In the genomic region with DNA sequence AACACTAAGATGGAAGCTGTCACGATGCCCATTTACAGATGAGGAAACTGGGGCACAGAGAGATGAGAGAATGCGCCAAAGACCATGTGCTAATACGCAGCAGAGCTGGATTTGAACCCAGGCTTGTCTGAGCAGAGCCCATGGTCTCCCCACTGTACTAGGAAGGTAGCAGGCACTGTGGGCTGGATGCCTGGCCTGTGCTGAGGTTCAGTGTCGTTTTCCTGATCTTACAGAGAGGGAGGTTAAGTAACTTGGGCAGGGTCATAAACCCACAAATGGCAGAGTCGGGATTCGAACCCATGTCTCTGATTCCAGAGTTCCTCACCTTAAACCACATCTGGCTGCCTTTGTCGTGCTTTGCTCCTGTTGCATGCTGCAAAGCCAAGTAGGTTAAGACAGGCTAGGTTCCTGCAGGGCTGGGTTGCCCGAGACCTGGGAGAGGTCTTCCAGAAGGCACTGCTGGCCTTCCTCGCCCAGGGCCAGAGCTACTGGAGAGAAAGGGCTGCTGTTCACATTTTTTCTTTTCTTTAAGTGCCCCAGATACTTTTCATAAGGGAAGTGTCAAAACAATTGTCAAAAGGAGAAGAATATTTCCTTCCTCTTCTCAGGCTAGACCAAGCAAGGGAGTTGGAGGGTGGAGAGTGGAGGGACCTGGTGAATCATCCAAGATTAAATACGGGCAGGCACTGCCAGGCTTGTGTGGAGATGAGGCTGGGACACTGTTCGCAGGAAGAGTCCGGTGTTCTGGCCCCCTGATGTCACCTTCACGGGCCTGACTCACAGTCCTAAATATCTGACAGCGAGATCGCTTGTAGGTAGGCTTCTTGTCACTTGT, we compare ENCODE assay signal across 8 cellular contexts. TPM values are rescaled to one million over a fixed set of nuclear protein-coding genes. Genes with fewer than 3 reads are reported as not detected.
DNase-seq lines count a peak whose midpoint lies in the region; ATAC-seq and TF ChIP-seq lines count a peak whose summit lies in the region.

No MANE protein-coding gene starts in this region.

- H3K9ac ChIP-seq in fibroblast of lung (ENCODE audit: insufficient read depth, low read length), result no peak overlapping the region

- 0 out of 2 replicates have a peak overlapping the region, but pooled peaks have one; percentile 0 for H3K27ac ChIP-seq in SJCRH30
- peak overlapping the region; percentile 81 for H3K27ac ChIP-seq in fibroblast of lung (ENCODE audit: insufficient read depth, low read length)

- no peak for ATAC-seq in HG03196 (IDR thresholded peaks at IDR 0.05; ENCODE audit: unreplicated experiment)
- no peak for ATAC-seq in HG03159 (IDR thresholded peaks at IDR 0.05; ENCODE audit: unreplicated experiment)

- no peak overlapping the region for H2AFZ ChIP-seq in fibroblast of lung (ENCODE audit: low read length)

- H3K27me3 ChIP-seq in SJCRH30 (no peaks in the 10 kb centered on the region), fibroblast of lung (ENCODE audit: control insufficient read depth, insufficient read depth, low read length) (no peaks in the 10 kb centered on the region)

- no peaks in the 10 kb centered on the region for H3K36me3 ChIP-seq in SJCRH30
- peaks cover 8% of the 10 kb centered on the region for H3K36me3 ChIP-seq in fibroblast of lung (ENCODE audit: control insufficient read depth, insufficient read depth, low read length)

- peak overlapping the region; percentile 94 for H3K4me3 Mint-ChIP-seq in osteocyte (ENCODE audit: unreplicated experiment)

- H3K4me1 Mint-ChIP-seq in osteocyte (ENCODE audit: unreplicated experiment), result peaks cover 82% of the 10 kb centered on the region

- H3K4me3 ChIP-seq in SJCRH30 (no peak overlapping the region), fibroblast of lung (replicated peaks in 1 of 4; ENCODE audit: control extremely low read depth in 1 of 4, insufficient read depth in 1 of 4, low read depth in 3 of 4, low read length in 4 of 4) (peak overlapping the region; percentile 12 to 96 (median 28))

- DNase-seq in SJCRH30 (peak in 1 of 2 experiments; percentile 39), fibroblast of lung (ENCODE audit: low read depth in 2 of 2) (peak; percentile 63 to 83), osteocyte (ENCODE audit: extremely low spot score, unreplicated experiment) (no peak), NCI-H1048 (lab: John Stamatoyannopoulos, UW) (no peak), COLO829 (ENCODE audit: low spot score) (no peak)

- H3K79me2 ChIP-seq in fibroblast of lung (ENCODE audit: control insufficient read depth, insufficient read depth, low read length), result peaks cover 77% of the 10 kb centered on the region

- no peak for TF ChIP-seq CTCF in fibroblast of lung (conservative IDR thresholded peaks at IDR 0.05 in 1 of 2, IDR thresholded peaks at IDR 0.05 in 1 of 2; ENCODE audit: low read depth in 1 of 2, low read length in 2 of 2)
- TF ChIP-seq CTCF in osteocyte (IDR thresholded peaks at IDR 0.05), result no peak

- TF ChIP-seq POLR2A in GM15510 (IDR thresholded peaks at IDR 0.05; ENCODE audit: borderline replicate concordance, extremely low read depth, insufficient read length), result peak; percentile 1

- H3K27ac Mint-ChIP-seq in osteocyte (ENCODE audit: unreplicated experiment), result peak overlapping the region; percentile 99

- H4K20me1 ChIP-seq in fibroblast of lung (ENCODE audit: control insufficient read depth, extremely low read depth, insufficient read depth, low read length), result no peaks in the 10 kb centered on the region

- peak overlapping the region; percentile 80 for H3K4me2 ChIP-seq in fibroblast of lung (ENCODE audit: extremely low read depth, insufficient read depth, low read length)

- no peaks in the 10 kb centered on the region for H3K9me3 Mint-ChIP-seq in osteocyte (ENCODE audit: unreplicated experiment)

- no peaks in the 10 kb centered on the region for H3K27me3 Mint-ChIP-seq in osteocyte (ENCODE audit: unreplicated experiment)

- peaks cover 13% of the 10 kb centered on the region for H3K36me3 Mint-ChIP-seq in osteocyte (ENCODE audit: unreplicated experiment)

- H3K4me1 ChIP-seq in SJCRH30, result peaks cover 48% of the 10 kb centered on the region
- peaks cover 36% of the 10 kb centered on the region for H3K4me1 ChIP-seq in fibroblast of lung (ENCODE audit: control insufficient read depth, extremely low read depth, insufficient read depth, low read length)

- no peaks in the 10 kb centered on the region for H3K9me3 ChIP-seq in SJCRH30 (replicated peaks)
- no peaks in the 10 kb centered on the region for H3K9me3 ChIP-seq in fibroblast of lung (ENCODE audit: control insufficient read depth, insufficient read depth, low read depth, low read length)

RNA-seq across cellular contexts. Expression of a gene that starts 3.2 kb away (rescaled TPM):
- 26.1 and 28.4 TPM in 2 replicates for total RNA-seq in SJCRH30 (2014; rRNA removed; shearing (Covaris generic))
- total RNA-seq in fibroblast of lung (64.5 and 71.2 TPM in 2 replicates), osteocyte (111 and 115 TPM in 2 replicates)
- 71.4 and 102 TPM in 2 replicates for polyA plus RNA-seq in fibroblast of lung
- polyA plus RNA-seq in fibroblast of lung (2012), result 55.8 and 75.3 TPM in 2 replicates
- 119 and 153 TPM in 2 replicates for polyA minus RNA-seq in fibroblast of lung (ENCODE audit: low replicate concordance)

Comparison
In these comparisons a context has a peak if more than half of its experiments do, and no peak if none do; other contexts are left out.
1. DNase-seq: peak in fibroblast of lung (2 of 2); none in osteocyte (single experiment), NCI-H1048 (single experiment) and COLO829 (single experiment).